Comparison of ENCODE assay signal across 6 cellular contexts in the genomic region with DNA sequence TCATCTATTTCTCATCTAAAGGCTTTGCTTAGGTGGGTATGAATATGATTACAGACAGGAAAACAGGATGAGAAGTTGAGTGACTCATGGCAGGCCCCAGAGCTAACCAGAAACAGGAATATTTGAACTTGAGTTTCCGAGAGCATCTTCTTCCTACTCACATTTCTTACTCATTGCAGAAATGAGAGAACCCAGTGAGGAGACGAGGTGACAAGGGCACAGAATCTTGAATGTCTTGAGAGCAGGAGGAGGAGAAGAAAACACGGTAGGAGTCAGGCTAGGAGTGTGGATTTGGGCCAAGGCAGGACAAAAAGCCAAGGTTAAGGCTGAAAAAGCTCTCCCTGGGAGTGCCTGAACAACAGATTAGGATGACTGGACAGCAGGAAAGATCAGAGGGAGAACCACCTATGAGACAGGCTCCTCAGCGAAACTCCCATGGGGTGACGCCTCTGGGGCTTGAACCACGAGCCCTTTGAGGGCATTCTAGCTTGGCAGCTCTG.
DNase-seq lines count a peak whose midpoint lies in the region; ATAC-seq and TF ChIP-seq lines count a peak whose summit lies in the region.

No MANE protein-coding gene starts in this region.

- H3K27me3 ChIP-seq in MM.1S (replicated peaks; ENCODE audit: insufficient read depth, low read length): no peaks in the 10 kb centered on the region

- H3K4me2 ChIP-seq in MM.1S (ENCODE audit: low read depth, low read length): no peak overlapping the region

- ATAC-seq in GM21723 (IDR thresholded peaks at IDR 0.05; ENCODE audit: unreplicated experiment): no peak

- H3K79me2 ChIP-seq in MM.1S (ENCODE audit: low read length): peaks cover 19% of the 10 kb centered on the region

- H3K4me3 ChIP-seq in choroid plexus epithelial cell (ENCODE audit: low read depth, low read length): no peak overlapping the region
- no peak overlapping the region for H3K4me3 ChIP-seq in MM.1S (ENCODE audit: low read length)

- H3K36me3 ChIP-seq in MM.1S (replicated peaks; ENCODE audit: insufficient read depth, low read length): no peaks in the 10 kb centered on the region; the same call in 1 of the 2 replicates

- peaks cover 12% of the 10 kb centered on the region for H3K4me1 ChIP-seq in MM.1S (ENCODE audit: low read length)

- H3K27ac ChIP-seq in MM.1S (ENCODE audit: low read length): no peak overlapping the region

- TF ChIP-seq CTCF in choroid plexus epithelial cell (conservative IDR thresholded peaks at IDR 0.05; ENCODE audit: low read depth, low read length) (no peak), MM.1S (IDR thresholded peaks at IDR 0.05; ENCODE audit: low read length) (no peak)

- peak; percentile 81 for DNase-seq in activated effector memory CD4-positive, alpha-beta T cell treated with anti-CD3 and anti-CD28 coated beads, Interleukin-2, amount 50 U/mL, for 16 hours
- DNase-seq in activated effector memory CD4-positive, alpha-beta T cell treated with Interleukin-2 at 50 U/mL for 16 hours: no peak
- DNase-seq in choroid plexus epithelial cell (ENCODE audit: low read depth) (peak; percentile 89), stromal cell of bone marrow (ENCODE audit: low read depth) (peak; percentile 78), MM.1S (no peak)

- no peak overlapping the region for H2AFZ ChIP-seq in MM.1S (ENCODE audit: low read length)

- no peaks in the 10 kb centered on the region for H3K9me2 ChIP-seq in MM.1S (replicated peaks; ENCODE audit: insufficient read depth, low read length)

- H4K20me1 ChIP-seq in MM.1S (ENCODE audit: insufficient read depth, low read length): no peaks in the 10 kb centered on the region; the same call in none of the 2 replicates

- H3K9ac ChIP-seq in MM.1S (ENCODE audit: low read length): no peak overlapping the region

- H3F3A ChIP-seq in MM.1S (ENCODE audit: insufficient read depth, low read length): peaks cover 6% of the 10 kb centered on the region

- H3K9me3 ChIP-seq in MM.1S (replicated peaks; ENCODE audit: insufficient read depth, low read length): no peaks in the 10 kb centered on the region

Comparison
In these comparisons a context has a peak if more than half of its experiments do, and no peak if none do; other contexts are left out.
1. DNase-seq: peak in activated effector memory CD4-positive, alpha-beta T cell treated with anti-CD3 and anti-CD28 coated beads, Interleukin-2, amount 50 U/mL, for 16 hours (single experiment), choroid plexus epithelial cell (single experiment) and stromal cell of bone marrow (single experiment); none in activated effector memory CD4-positive, alpha-beta T cell treated with Interleukin-2 at 50 U/mL for 16 hours (single experiment) and MM.1S (single experiment).